38 cellular contexts compared by ENCODE assay signal in genomic region chr5:148368299-148368698, GRCh38. TPM values are rescaled to one million over a fixed set of nuclear protein-coding genes. Genes with fewer than 3 reads are reported as not detected.
"Had no signal": no experiment of that assay in that cellular context is flagged by ENCODE, and none has a peak within 500 bp of the region (broad histone marks: within the 10 kb centered on the region; RNA-seq: fewer than 3 reads in every experiment).

No MANE protein-coding gene starts in this region.

- ATAC-seq: activated naive CD4-positive, alpha-beta T cell treated with anti-CD3 and anti-CD28 coated beads, Interleukin-2, amount 50 U/mL, for 72 hours; activated naive CD8-positive, alpha-beta T cell treated with anti-CD3 and anti-CD28 coated beads, Interleukin-2, amount 50 U/mL, for 24 hours; activated T-cell treated with anti-CD3 and anti-CD28 coated beads, Interleukin-2, amount 50 U/mL, for 4 hours; activated T-cell treated with anti-CD3 and anti-CD28 coated beads, Interleukin-2, amount 50 U/mL, for 72 hours; activated T-helper 17 cell treated with anti-CD3 and anti-CD28 coated beads, Interleukin-2, amount 50 U/mL, for 72 hours; body of pancreas had no signal

- H3K27me3 ChIP-seq: adrenal gland, ascending aorta, body of pancreas, brain microvascular endothelial cell, breast epithelium, cardiac muscle cell had no signal

- H3K36me3 ChIP-seq: adrenal gland, ascending aorta, brain microvascular endothelial cell, breast epithelium, cardiac muscle cell had no signal

- H3K4me1 ChIP-seq: adrenal gland, ascending aorta, breast epithelium had no signal

- FAIRE-seq: astrocyte, bronchial epithelial cell had no signal

- DNase-seq: activated effector memory CD4-positive, alpha-beta T cell treated with anti-CD3 and anti-CD28 coated beads, Interleukin-2, amount 50 U/mL, for 16 hours; activated effector memory CD4-positive, alpha-beta T cell treated with Interleukin-2 at 50 U/mL for 16 hours; activated gamma-delta T cell; activated gamma-delta T cell treated with Interleukin-2 at 50 U/mL for 16 hours; activated naive CD4-positive, alpha-beta T cell; activated naive CD4-positive, alpha-beta T cell treated with anti-CD3 and anti-CD28 coated beads for 36 hours; activated naive CD4-positive, alpha-beta T cell treated with anti-CD3 and anti-CD28 coated beads, Interleukin-2, amount 10 ng/mL, durations not matched to agents 7 days and 5 days; activated naive CD4-positive, alpha-beta T cell treated with anti-CD3 and anti-CD28 coated beads, Interleukin-2, amount 50 U/mL, for 16 hours; activated naive CD4-positive, alpha-beta T cell treated with Interleukin-2 at 50 U/mL for 16 hours; activated naive CD8-positive, alpha-beta T cell treated with anti-CD3 and anti-CD28 coated beads for 36 hours; activated naive CD8-positive, alpha-beta T cell treated with anti-CD3 and anti-CD28 coated beads, Interleukin-2, amount 10 ng/mL, durations not matched to agents 7 days and 5 days; activated naive CD8-positive, alpha-beta T cell treated with anti-CD3 and anti-CD28 coated beads, Interleukin-2, amount 50 U/mL, for 24 hours; activated T-cell treated with anti-CD3 and anti-CD28 coated beads, Interleukin-2, amount 50 U/mL, for 4 hours; activated T-cell treated with anti-CD3 and anti-CD28 coated beads, Interleukin-2, amount 50 U/mL, for 48 hours; activated T-cell treated with anti-CD3 and anti-CD28 coated beads, Interleukin-2, amount 50 U/mL, for 72 hours; adrenal gland; amniotic stem cell; amygdala; anterior cingulate cortex; aorta; body of pancreas; brain microvascular endothelial cell; caudate nucleus; central memory CD4-positive, alpha-beta T cell; cerebellar nuclear complex had no signal

- H3K27ac ChIP-seq: adrenal gland, ascending aorta, body of pancreas, brain microvascular endothelial cell, breast epithelium, cardiac muscle cell had no signal

- H3K9me3 ChIP-seq: body of pancreas had no signal

- H3K4me3 ChIP-seq: adrenal gland, ascending aorta, body of pancreas, breast epithelium, cardiac muscle cell had no signal

RNA-seq across cellular contexts. Expression of gene SPINK9, which starts 32.9 kb away (rescaled TPM):
- total RNA-seq: activated naive CD4-positive, alpha-beta T cell treated with anti-CD3 and anti-CD28 coated beads for 36 hours; activated naive CD4-positive, alpha-beta T cell treated with anti-CD3 and anti-CD28 coated beads, Interleukin-2, amount 50 U/mL, for 72 hours; activated naive CD8-positive, alpha-beta T cell treated with anti-CD3 and anti-CD28 coated beads for 36 hours; activated naive CD8-positive, alpha-beta T cell treated with anti-CD3 and anti-CD28 coated beads, Interleukin-2, amount 10 ng/mL, durations not matched to agents 7 days and 5 days; activated T-cell treated with anti-CD3 and anti-CD28 coated beads, Interleukin-2, amount 50 U/mL, for 4 hours; activated T-cell treated with anti-CD3 and anti-CD28 coated beads, Interleukin-2, amount 50 U/mL, for 72 hours; activated T-helper 1 cell treated with anti-CD3 and anti-CD28 coated beads, Interleukin-12 subunit alpha, Interleukin-12 subunit beta, Interleukin-2, Interleukin-4 antibody, amounts not matched to agents 30 ng/mL and 10 ng/mL and 1 ng/mL, durations not matched to agents 14 hours and 24 hours and 36 hours; activated T-helper 17 cell treated with anti-CD3 and anti-CD28 coated beads, Interleukin-2, amount 50 U/mL, for 72 hours; activated T-helper 2 cell treated with anti-CD3 and anti-CD28 coated beads, Interferon-gamma antibody, Interleukin-2, Interleukin-4, amounts not matched to agents 10 μg/mL and 5 μg/mL and 100 μg/mL, durations not matched to agents 14 hours and 24 hours and 36 hours; ascending aorta; astrocyte; body of pancreas; breast epithelium; bronchial epithelial cell; cardiac muscle cell; cardiac septum; cerebellum; chondrocyte had no signal
- polyA plus RNA-seq: adipose tissue, aorta, cardiac muscle cell had no signal

RNA-seq across cellular contexts. Expression of gene SPINK7, which starts 56.1 kb away (rescaled TPM):
- total RNA-seq: activated naive CD4-positive, alpha-beta T cell treated with anti-CD3 and anti-CD28 coated beads for 36 hours; activated naive CD4-positive, alpha-beta T cell treated with anti-CD3 and anti-CD28 coated beads, Interleukin-2, amount 50 U/mL, for 72 hours; activated naive CD8-positive, alpha-beta T cell treated with anti-CD3 and anti-CD28 coated beads for 36 hours; activated naive CD8-positive, alpha-beta T cell treated with anti-CD3 and anti-CD28 coated beads, Interleukin-2, amount 10 ng/mL, durations not matched to agents 7 days and 5 days; activated T-cell treated with anti-CD3 and anti-CD28 coated beads, Interleukin-2, amount 50 U/mL, for 4 hours; activated T-cell treated with anti-CD3 and anti-CD28 coated beads, Interleukin-2, amount 50 U/mL, for 72 hours; activated T-helper 1 cell treated with anti-CD3 and anti-CD28 coated beads, Interleukin-12 subunit alpha, Interleukin-12 subunit beta, Interleukin-2, Interleukin-4 antibody, amounts not matched to agents 30 ng/mL and 10 ng/mL and 1 ng/mL, durations not matched to agents 14 hours and 24 hours and 36 hours; activated T-helper 17 cell treated with anti-CD3 and anti-CD28 coated beads, Interleukin-2, amount 50 U/mL, for 72 hours; activated T-helper 2 cell treated with anti-CD3 and anti-CD28 coated beads, Interferon-gamma antibody, Interleukin-2, Interleukin-4, amounts not matched to agents 10 μg/mL and 5 μg/mL and 100 μg/mL, durations not matched to agents 14 hours and 24 hours and 36 hours; adrenal gland; aorta; ascending aorta; astrocyte; body of pancreas; breast epithelium; cardiac muscle cell; cardiac septum; cerebellum; chondrocyte had no signal
- polyA plus RNA-seq: adrenal gland, cardiac muscle cell had no signal
